Comparison of ENCODE assay signal across 8 cellular contexts in genomic region chr9:135907446-135908333, GRCh38. TPM values are rescaled to one million over a fixed set of nuclear protein-coding genes. Genes with fewer than 3 reads are reported as not detected.
A peak's percentile ranks its signal among the peaks of the same experiment; 100 is the strongest.
DNase-seq lines count a peak whose midpoint lies in the region; ATAC-seq and TF ChIP-seq lines count a peak whose summit lies in the region.

Gene CAMSAP1, minus strand, starts transcription at chr9:135907546. Its CDS starts 387 bp downstream, at chr9:135907159.

- H2BK120ac ChIP-seq in trophoblast cell (ENCODE audit: insufficient read depth, low read length, poor library complexity) = peak within 1 kb of the TSS; percentile 54

- H4K8ac ChIP-seq in trophoblast cell (ENCODE audit: low read depth, low read length) = peak within 1 kb of the TSS; percentile 88

- H3K27ac ChIP-seq in cardiac muscle cell (peak within 1 kb of the TSS; percentile 47), trophoblast cell (ENCODE audit: low read depth, low read length) (peak within 1 kb of the TSS; percentile 72), tibial artery (peak within 1 kb of the TSS; percentile 90 to 91)

- DNase-seq in NCI-H1436 (lab: John Stamatoyannopoulos, UW) (peak; percentile 89), T follicular helper cell (ENCODE audit: low read depth) (peak; percentile 93), cardiac muscle cell (ENCODE audit: low read depth in 1 of 2, low spot score in 1 of 2) (peak; percentile 97), trophoblast cell (peak; percentile 87 to 96), tibial artery (peak; percentile 86 to 96)
- DNase-seq in activated naive CD8-positive, alpha-beta T cell treated with anti-CD3 and anti-CD28 coated beads, Interleukin-2, amount 50 U/mL, for 24 hours = peak; percentile 96

- H2BK5ac ChIP-seq in trophoblast cell (ENCODE audit: low read depth, low read length, poor library complexity) = peak within 1 kb of the TSS; percentile 51

- H3K79me1 ChIP-seq in trophoblast cell (ENCODE audit: low read length) = peaks cover 11% of the 10 kb centered on the region

- H3K36me3 Mint-ChIP-seq in activated naive CD8-positive, alpha-beta T cell treated with anti-CD3 and anti-CD28 coated beads, Interleukin-2, amount 50 U/mL, for 24 hours (ENCODE audit: low read depth) = peaks cover 48% of the 10 kb centered on the region

- WGBS in trophoblast cell (ENCODE audit: extremely low coverage, insufficient coverage, insufficient read length) = no CpG with 5 or more reads among the region's 108 CpGs

- H3K4me2 ChIP-seq in trophoblast cell (ENCODE audit: low read length) = peak within 1 kb of the TSS; percentile 84

- ATAC-seq in HG02759 (IDR thresholded peaks at IDR 0.05; ENCODE audit: unreplicated experiment) = peak; percentile 79
- peak; percentile 84 for ATAC-seq in activated naive CD8-positive, alpha-beta T cell treated with anti-CD3 and anti-CD28 coated beads, Interleukin-2, amount 50 U/mL, for 24 hours

- no peak within 1 kb of the TSS for H2BK12ac ChIP-seq in trophoblast cell (ENCODE audit: low read length)

- H3K9me3 ChIP-seq in cardiac muscle cell (ENCODE audit: low read depth) (no peaks in the 10 kb centered on the region), trophoblast cell (ENCODE audit: insufficient read depth, low read depth, low read length) (peaks cover 3% of the 10 kb centered on the region), tibial artery (peaks cover 0 to 12% (median 9%) of the 10 kb centered on the region in 3 donors)

- H3K36me3 ChIP-seq in cardiac muscle cell = no peaks in the 10 kb centered on the region
- H3K36me3 ChIP-seq in trophoblast cell (ENCODE audit: control insufficient read depth in 1 of 2, insufficient read depth in 2 of 2, low read length in 2 of 2) = peaks cover 13 to 14% of the 10 kb centered on the region in 2 experiments
- H3K36me3 ChIP-seq in tibial artery = peaks cover 23% of the 10 kb centered on the region in 3 donors

- peak within 1 kb of the TSS; percentile 91 for H3K14ac ChIP-seq in trophoblast cell (ENCODE audit: low read length)

- H3K27me3 Mint-ChIP-seq in activated naive CD8-positive, alpha-beta T cell treated with anti-CD3 and anti-CD28 coated beads, Interleukin-2, amount 50 U/mL, for 24 hours = no peaks in the 10 kb centered on the region

- peak within 1 kb of the TSS; percentile 89 for H3K9ac ChIP-seq in trophoblast cell (ENCODE audit: low read length)

- peak within 1 kb of the TSS; percentile 79 for H4K91ac ChIP-seq in trophoblast cell (ENCODE audit: low read depth, low read length)

- peak within 1 kb of the TSS; percentile 92 for H4K12ac ChIP-seq in trophoblast cell (ENCODE audit: low read depth, low read length)

- peak within 1 kb of the TSS; percentile 94 for H2AK5ac ChIP-seq in trophoblast cell (ENCODE audit: low read length)

- peak within 1 kb of the TSS; percentile 91 for H3K18ac ChIP-seq in trophoblast cell (ENCODE audit: low read length)

- no peak within 1 kb of the TSS for H3K23ac ChIP-seq in trophoblast cell (ENCODE audit: low read length)

- peaks cover 11% of the 10 kb centered on the region for H3K4me1 ChIP-seq in cardiac muscle cell (ENCODE audit: low read depth)
- peaks cover 9 to 14% of the 10 kb centered on the region in 2 experiments for H3K4me1 ChIP-seq in trophoblast cell (ENCODE audit: control insufficient read depth in 1 of 2, insufficient read depth in 2 of 2, low read length in 2 of 2)
- peaks cover 0 to 41% (median 28%) of the 10 kb centered on the region in 4 donors for H3K4me1 ChIP-seq in tibial artery

- no peak for TF ChIP-seq CTCF in GM12875 (IDR thresholded peaks at IDR 0.05; ENCODE audit: borderline replicate concordance, insufficient read depth, low read depth, low read length)
- TF ChIP-seq CTCF in cardiac muscle cell (IDR thresholded peaks at IDR 0.05; ENCODE audit: low read depth, low read length) = no peak
- no peak for TF ChIP-seq CTCF in tibial artery (IDR thresholded peaks at IDR 0.05)

- peak within 1 kb of the TSS; percentile 80 for H2AFZ ChIP-seq in trophoblast cell (ENCODE audit: insufficient read depth, low read length, poor library complexity)

- intact Hi-C loops in tibial artery (cut with DNase I; ENCODE audit: low total_unique reads) = loop anchor here (2.0 kb wide), 2 partner anchors 43 to 53 kb away; partner anchors contain the start of gene UBAC1

- H3K4me3 ChIP-seq in GM12875 (ENCODE audit: low read depth, low read length) (peak within 1 kb of the TSS; percentile 82), cardiac muscle cell (peak within 1 kb of the TSS; percentile 73), trophoblast cell (ENCODE audit: low read depth, low read length) (peak within 1 kb of the TSS; percentile 93), tibial artery (peak within 1 kb of the TSS; percentile 91 to 92)

- peaks cover 62% of the 10 kb centered on the region for H3K4me1 Mint-ChIP-seq in activated naive CD8-positive, alpha-beta T cell treated with anti-CD3 and anti-CD28 coated beads, Interleukin-2, amount 50 U/mL, for 24 hours

- H3K79me2 ChIP-seq in trophoblast cell (ENCODE audit: control insufficient read depth, insufficient read depth, low read length, poor library complexity) = peaks cover 21% of the 10 kb centered on the region

- H3K27me3 ChIP-seq in cardiac muscle cell (no peaks in the 10 kb centered on the region), trophoblast cell (ENCODE audit: insufficient read depth, low read length) (no peaks in the 10 kb centered on the region), tibial artery (no peaks in the 10 kb centered on the region)

- peaks cover 7% of the 10 kb centered on the region for H3K9me3 Mint-ChIP-seq in activated naive CD8-positive, alpha-beta T cell treated with anti-CD3 and anti-CD28 coated beads, Interleukin-2, amount 50 U/mL, for 24 hours

- peak within 1 kb of the TSS; percentile 83 for H3K4me3 Mint-ChIP-seq in activated naive CD8-positive, alpha-beta T cell treated with anti-CD3 and anti-CD28 coated beads, Interleukin-2, amount 50 U/mL, for 24 hours

- H3K27ac Mint-ChIP-seq in activated naive CD8-positive, alpha-beta T cell treated with anti-CD3 and anti-CD28 coated beads, Interleukin-2, amount 50 U/mL, for 24 hours = peak within 1 kb of the TSS; percentile 75

- H3K4ac ChIP-seq in trophoblast cell (ENCODE audit: low read depth, low read length) = peak within 1 kb of the TSS; percentile 89

RNA-seq across cellular contexts. Expression of gene CAMSAP1, which starts in this region (rescaled TPM):
- total RNA-seq in cardiac muscle cell = 47.1 and 64.1 TPM in 2 replicates
- 7.8 and 13.0 TPM in 2 replicates for polyA plus RNA-seq in cardiac muscle cell
- polyA plus RNA-seq in trophoblast cell (2013) = 19.7 and 20.9 TPM in 2 replicates

Comparison
In these comparisons a context has a peak if more than half of its experiments do, and no peak if none do; other contexts are left out.
1. Peak in every context shown above with its lines: DNase-seq, ATAC-seq, H3K4me3 ChIP-seq and H3K27ac ChIP-seq.